In genomic region chr18:28040216-28040615, GRCh38 we compare ENCODE assay signal across 24 cellular contexts.
DNase-seq lines count a peak whose midpoint lies in the region; ATAC-seq and TF ChIP-seq lines count a peak whose summit lies in the region.
"Had no signal": no experiment of that assay in that cellular context is flagged by ENCODE, and none has a peak within 500 bp of the region (broad histone marks: within the 10 kb centered on the region; RNA-seq: fewer than 3 reads in every experiment).

No MANE protein-coding gene starts in this region.

- ATAC-seq in naive thymus-derived CD8-positive, alpha-beta T cell = no peak
- ATAC-seq in GM21360 (IDR thresholded peaks at IDR 0.05; ENCODE audit: unreplicated experiment) = no peak
- ATAC-seq: HCT116 had no signal

- TF ChIP-seq CTCF in brain (conservative IDR thresholded peaks at IDR 0.05) (no peak), osteoblast (IDR thresholded peaks at IDR 0.05; ENCODE audit: extremely low read depth, low read depth, low read length) (no peak), adrenal gland (IDR thresholded peaks at IDR 0.05) (no peak)

- intact Hi-C loops in adrenal gland (cut with DNase I) = no loop called here

- peak overlapping the region; percentile 79 for H3K27ac ChIP-seq in osteoblast (ENCODE audit: low read depth, low read length)
- H3K27ac ChIP-seq in adrenal gland = no peak overlapping the region
- H3K27ac ChIP-seq: RWPE1, SK-N-MC had no signal

- no peak for TF ChIP-seq EP300 in Ishikawa (IDR thresholded peaks at IDR 0.05; ENCODE audit: borderline replicate concordance)

- H3K4me2 ChIP-seq in osteoblast (ENCODE audit: insufficient read depth, low read length) = no peak overlapping the region

- peaks cover 99% of the 10 kb centered on the region for H3K4me1 Mint-ChIP-seq in brain
- H3K4me1 Mint-ChIP-seq in naive thymus-derived CD8-positive, alpha-beta T cell = no peaks in the 10 kb centered on the region

- TF ChIP-seq RAD21 in Ishikawa (IDR thresholded peaks at IDR 0.05; ENCODE audit: low read depth) = no peak

- no peak overlapping the region for H2AFZ ChIP-seq in osteoblast (ENCODE audit: low read length)

- H3K36me3 Mint-ChIP-seq in brain = no peaks in the 10 kb centered on the region
- no peaks in the 10 kb centered on the region for H3K36me3 Mint-ChIP-seq in naive thymus-derived CD8-positive, alpha-beta T cell

- in situ Hi-C loops in G401 (cut with HindIII; ENCODE audit: low sequenced_read_pairs) = no loop called here

- WGBS in adrenal gland, 4 donors = 78 to 90% (median 86%) methylated on average over 2 of the region's 2 CpGs

- H3K4me1 ChIP-seq in osteoblast (ENCODE audit: insufficient read depth, low read length) (peaks cover 24% of the 10 kb centered on the region), adrenal gland (replicated peaks in 1 of 2) (peaks cover 5 to 41% of the 10 kb centered on the region in 2 donors)

- TF ChIP-seq POLR2A in adrenal gland (IDR thresholded peaks at IDR 0.05) = no peak

- H3K36me3 ChIP-seq in osteoblast (ENCODE audit: insufficient read depth, low read length) (no peaks in the 10 kb centered on the region), adrenal gland (replicated peaks in 1 of 2) (no peaks in the 10 kb centered on the region)
- H3K36me3 ChIP-seq: BE2C had no signal

- peak overlapping the region in 4 of 5 experiments; percentile 54 to 94 (median 80) for H3K27ac Mint-ChIP-seq in brain
- H3K27ac Mint-ChIP-seq in naive thymus-derived CD8-positive, alpha-beta T cell = no peak overlapping the region

- H4K20me1 ChIP-seq in osteoblast (ENCODE audit: insufficient read depth, low read length) = no peaks in the 10 kb centered on the region

- H3K9me3 ChIP-seq in osteoblast (ENCODE audit: low read depth, low read length) (no peaks in the 10 kb centered on the region), adrenal gland (replicated peaks in 1 of 3) (no peaks in the 10 kb centered on the region)
- H3K9me3 ChIP-seq: BE2C had no signal

- H3K79me2 ChIP-seq in osteoblast (ENCODE audit: insufficient read depth, low read length) = peaks cover 70% of the 10 kb centered on the region

- POLR2A ChIA-PET in naive thymus-derived CD8-positive, alpha-beta T cell (lab: Charles Lee) = no interaction called here

- H3K4me3 ChIP-seq in osteoblast (ENCODE audit: insufficient read depth, low read length) = no peak overlapping the region
- H3K4me3 ChIP-seq in adrenal gland = no peak overlapping the region
- H3K4me3 ChIP-seq: SK-N-MC had no signal

- H3K27me3 Mint-ChIP-seq in brain = no peaks in the 10 kb centered on the region
- H3K27me3 Mint-ChIP-seq in naive thymus-derived CD8-positive, alpha-beta T cell = no peaks in the 10 kb centered on the region

- H3K27me3 ChIP-seq in osteoblast (ENCODE audit: insufficient read depth, low read length) (no peaks in the 10 kb centered on the region), adrenal gland (no peaks in the 10 kb centered on the region)
- H3K27me3 ChIP-seq: BE2C had no signal

- peak; percentile 49 for DNase-seq in G401 (ENCODE audit: low spot score)
- no peak for DNase-seq in osteoblast (ENCODE audit: insufficient read length, low spot score, missing footprints)
- no peak for DNase-seq in activated CD4-positive, alpha-beta T cell treated with anti-CD3 and anti-CD28 coated beads, Interleukin-2, amount 50 U/mL, for 48 hours
- no peak for DNase-seq in naive thymus-derived CD8-positive, alpha-beta T cell
- no peak for DNase-seq in adrenal gland
- DNase-seq: BE2C; DND-41; Kasumi-1; MM.1S; NCI-H1048; NCI-H1417 treated with DMSO at 0.1 percent for 48 hours; NCI-H2029; NCI-H2171; NCI-H345; NCI-H524; NCI-H774; NK-92 treated with Interleukin-12 subunit alpha and Interleukin-12 subunit beta, amount 100 ng/mL, for 24 hours; SHP77 treated with DMSO at 0.1 percent for 48 hours had no signal

- no peaks in the 10 kb centered on the region for H3K9me3 Mint-ChIP-seq in brain
- H3K9me3 Mint-ChIP-seq in naive thymus-derived CD8-positive, alpha-beta T cell = peaks cover 0 to 7% (median 0%) of the 10 kb centered on the region in 9 donors

- H3K4me3 Mint-ChIP-seq in brain = peak overlapping the region in 4 of 5 experiments; percentile 56 to 79 (median 71)
- no peak overlapping the region for H3K4me3 Mint-ChIP-seq in naive thymus-derived CD8-positive, alpha-beta T cell

TF ChIP-seq in Ishikawa, 13 proteins besides CTCF, POLR2A, EP300 and RAD21:
- TF ChIP-seq CEBPB (IDR thresholded peaks at IDR 0.05) (no peak), NFIC (IDR thresholded peaks at IDR 0.05) (peak; percentile 9; the same call in 1 of the 2 replicates)

Comparison
In these comparisons a context has a peak if more than half of its experiments do, and no peak if none do; other contexts are left out.
1. H3K27ac Mint-ChIP-seq: peak in brain (4 of 5); none in naive thymus-derived CD8-positive, alpha-beta T cell (0 of 10).
2. H3K4me3 Mint-ChIP-seq: peak in brain (4 of 5); none in naive thymus-derived CD8-positive, alpha-beta T cell (0 of 10).